Comparison of ENCODE assay signal across 8 cellular contexts in the genomic region with DNA sequence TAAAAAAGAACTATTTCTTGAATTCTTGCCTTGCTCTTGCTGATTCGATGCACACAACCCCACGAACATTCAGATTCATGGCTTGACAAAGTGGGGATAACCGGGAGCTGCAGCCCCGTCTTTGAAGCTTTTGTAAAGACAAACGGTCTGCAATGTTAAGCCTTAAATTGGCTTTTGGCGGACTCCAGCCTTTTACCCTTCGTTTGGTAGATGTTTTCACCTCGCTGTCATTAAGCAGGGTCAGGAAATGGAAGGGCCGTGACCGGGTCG. TPM values are rescaled to one million over a fixed set of nuclear protein-coding genes. Genes with fewer than 3 reads are reported as not detected.
DNase-seq lines count a peak whose midpoint lies in the region; ATAC-seq and TF ChIP-seq lines count a peak whose summit lies in the region.

No MANE protein-coding gene starts in this region.

- no peaks in the 10 kb centered on the region for H3K27me3 ChIP-seq in heart left ventricle
- H3K27me3 ChIP-seq in WERI-Rb-1 (ENCODE audit: insufficient read depth, low read depth, severe bottlenecking): no peaks in the 10 kb centered on the region
- no peaks in the 10 kb centered on the region for H3K27me3 ChIP-seq in foreskin keratinocyte

- no peak for ATAC-seq in heart left ventricle
- no peak for ATAC-seq in Right ventricle myocardium superior (ENCODE audit: poor library complexity)
- ATAC-seq in foreskin keratinocyte: peak; percentile 11

- WGBS in heart left ventricle, 4 donors: 0% methylated on average over 5 to 11 of the region's 11 CpGs

- TF ChIP-seq CTCF in heart left ventricle (IDR thresholded peaks at IDR 0.05) (no peak), WERI-Rb-1 (IDR thresholded peaks at IDR 0.05; ENCODE audit: low read depth, low read length) (no peak), foreskin keratinocyte (conservative IDR thresholded peaks at IDR 0.05) (no peak)

- DNase-seq in heart left ventricle (no peak), Right ventricle myocardium superior (no peak), WERI-Rb-1 (no peak), foreskin keratinocyte (peak; percentile 14 to 50), skeletal muscle cell (ENCODE audit: low read depth) (no peak), OCI-M2 (lab: John Stamatoyannopoulos, UW; ENCODE audit: unreplicated experiment) (no peak), NCI-H69 (lab: John Stamatoyannopoulos, UW) (no peak)
- DNase-seq in effector CD8-positive, alpha-beta T cell (lab: John Stamatoyannopoulos, UW): no peak

- H3K27ac ChIP-seq in heart left ventricle (peak overlapping the region; percentile 63 to 95 (median 88)), WERI-Rb-1 (peak overlapping the region; percentile 84), foreskin keratinocyte (peak overlapping the region; percentile 70)

- H3K4me1 ChIP-seq in heart left ventricle (peaks cover 0 to 32% (median 16%) of the 10 kb centered on the region in 12 donors), foreskin keratinocyte (peaks cover 18% of the 10 kb centered on the region)

- intact Hi-C loops in heart left ventricle (cut with DNase I) (loop anchor here in 6 of 10 donors (1.0 to 10.0 kb wide), 5 partner anchors 21 to 295 kb away; a partner anchor contains a TSS), Right ventricle myocardium superior (cut with DNase I) (no loop called here)

- TF ChIP-seq POLR2A in heart left ventricle (IDR thresholded peaks at IDR 0.05): no peak

- H3K36me3 ChIP-seq in heart left ventricle (peaks cover 0 to 10% (median 0%) of the 10 kb centered on the region in 9 donors), WERI-Rb-1 (peaks cover 6% of the 10 kb centered on the region)

- H3K9me3 ChIP-seq in heart left ventricle: no peaks in the 10 kb centered on the region
- no peaks in the 10 kb centered on the region for H3K9me3 ChIP-seq in WERI-Rb-1 (ENCODE audit: severe bottlenecking)

- H3K4me3 ChIP-seq in heart left ventricle (peak overlapping the region; percentile 45 to 98 (median 88)), WERI-Rb-1 (ENCODE audit: low read depth, low read length) (peak overlapping the region; percentile 85), skeletal muscle cell (ENCODE audit: low read depth, low read length) (peak overlapping the region; percentile 88)

RNA-seq across cellular contexts. Expression of a gene that starts 0.4 kb away (rescaled TPM):
- 10 to 100 TPM in 8 of 9 donors, 1 to 10 TPM in 1; 9.9 to 32.0 (median 22.7) TPM for total RNA-seq in heart left ventricle
- polyA plus RNA-seq in heart left ventricle: 10 to 100 TPM in 1 of 2 donors, 1 to 10 TPM in 1; 8.1 to 16.3 TPM
- 18.8 TPM for total RNA-seq in Right ventricle myocardium superior
- 7.5 and 8.8 TPM in 2 replicates for total RNA-seq in foreskin keratinocyte
- polyA plus RNA-seq in foreskin keratinocyte: 8.5 and 8.9 TPM in 2 replicates

RNA-seq across cellular contexts. Expression of a gene that starts 21.2 kb away (rescaled TPM):
- total RNA-seq in heart left ventricle (10 to 100 TPM in 5 of 9 donors, 1 to 10 TPM in 4; 5.0 to 11.7 (median 10.0) TPM), Right ventricle myocardium superior (15.7 TPM), foreskin keratinocyte (2.9 and 3.1 TPM in 2 replicates)
- polyA plus RNA-seq in heart left ventricle (1 to 10 TPM; 3.6 to 4.6 TPM), foreskin keratinocyte (4.2 and 5.2 TPM in 2 replicates)

Comparison
In these comparisons a context has a peak if more than half of its experiments do, and no peak if none do; other contexts are left out.
1. DNase-seq: peak in foreskin keratinocyte (2 of 2); none in heart left ventricle (0 of 5), Right ventricle myocardium superior (single experiment), WERI-Rb-1 (single experiment), skeletal muscle cell (single experiment), OCI-M2 (single experiment), effector CD8-positive, alpha-beta T cell (single experiment) and NCI-H69 (single experiment).
2. Peak in every context shown above with its lines, with median percentiles within 50 percentile points of each other: H3K27ac ChIP-seq and H3K4me3 ChIP-seq.